1 cellular context compared by ENCODE assay signal in genomic region chr7:27143022-27143949, GRCh38.
TF ChIP-seq lines count a peak whose summit lies in the region.

TSS of gene HOXA5 (minus strand) at chr7:27143681. CDS start at chr7:27143607, 74 bp downstream.

TF ChIP-seq in HEK293, 187 proteins besides CTCF, POLR2A, EP300 and RAD21 (continued from another document):
- TF ChIP-seq ZNF610 (tag by site-specific recombination; IDR thresholded peaks at IDR 0.05; ENCODE audit: borderline replicate concordance) (peak; percentile 13; the same call in 1 of the 2 replicates), ZBTB26 (tag by site-specific recombination; optimal IDR thresholded peaks at IDR 0.05) (peak; percentile 89)
